ENCODE assay signal across 25 cellular contexts in the genomic region with DNA sequence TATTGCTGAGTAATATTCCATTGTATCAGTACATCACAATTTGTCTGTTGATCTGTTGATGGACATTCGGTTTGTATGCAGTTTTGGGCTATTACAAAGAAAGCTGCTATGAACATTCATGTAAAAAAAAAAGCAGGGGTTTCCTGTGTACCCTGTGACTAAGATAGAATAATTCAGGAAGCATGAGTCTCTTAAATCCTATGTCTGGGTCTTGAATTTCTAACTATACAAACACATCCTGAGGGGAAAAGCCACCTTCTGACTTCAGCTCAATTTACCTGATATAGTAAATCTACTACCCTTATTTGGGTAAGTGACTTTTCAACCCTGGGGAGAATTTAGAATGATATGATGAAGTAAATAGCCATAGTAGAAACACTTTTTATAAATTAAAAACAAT.
"Had no signal": no experiment of that assay in that cellular context is flagged by ENCODE, and none has a peak within 500 bp of the region (broad histone marks: within the 10 kb centered on the region; RNA-seq: fewer than 3 reads in every experiment).

No MANE protein-coding gene starts in this region.

- H3K4me1 ChIP-seq: neural progenitor cell, parathyroid adenoma, psoas muscle, right lobe of liver, sigmoid colon, suprapubic skin, testis, tibial artery, transverse colon, upper lobe of right lung, uterus had no signal

- FAIRE-seq: small intestine had no signal

- DNase-seq: natural killer cell; occipital lobe; ovary; posterior cingulate gyrus; psoas muscle; right cardiac atrium; right lobe of liver; sigmoid colon; small intestine; stimulated activated CD4-positive, alpha-beta T cell treated with anti-CD3 and anti-CD28 coated beads, Interleukin-1b, Interleukin-23, amount 100 ng/mL, for 48 hours; stimulated activated CD4-positive, alpha-beta T cell treated with anti-CD3 and anti-CD28 coated beads, Interleukin-4, amount 100 ng/mL, for 1 hour; stimulated activated CD4-positive, alpha-beta T cell treated with anti-CD3 and anti-CD28 coated beads, Interleukin-4, amount 100 ng/mL, for 4 hours; stimulated activated CD8-positive, alpha-beta memory T cell treated with anti-CD3 and anti-CD28 coated beads, Interleukin-4, amount 100 ng/mL, for 48 hours; stimulated activated naive CD4-positive, alpha-beta T cell; stimulated activated naive CD8-positive, alpha-beta T cell treated with anti-CD3 and anti-CD28 coated beads, Interleukin-15, amount 100 ng/mL, for 72 hours; stimulated activated naive CD8-positive, alpha-beta T cell treated with anti-CD3 and anti-CD28 coated beads, Interleukin-15, Interleukin-2, amounts not matched to agents 100 U/mL and 50 U/mL, for 24 hours; substantia nigra; testis; tibial artery; transverse colon; upper lobe of right lung; uterus had no signal

- H2AFZ ChIP-seq: neural progenitor cell, parathyroid adenoma had no signal

- H3K36me3 ChIP-seq: neural progenitor cell, ovary, right lobe of liver, sigmoid colon, suprapubic skin, tibial artery, transverse colon, upper lobe of right lung, uterus had no signal

- H3K9ac ChIP-seq: neural progenitor cell, parathyroid adenoma had no signal

- H3K4me2 ChIP-seq: neural progenitor cell had no signal

- H3K27ac ChIP-seq: neural progenitor cell, ovary, parathyroid adenoma, psoas muscle, right lobe of liver, sigmoid colon, suprapubic skin, testis, tibial artery, transverse colon, upper lobe of right lung, uterus had no signal

- H3K79me2 ChIP-seq: parathyroid adenoma had no signal

- H3K9me3 ChIP-seq: ovary, psoas muscle, right lobe of liver, sigmoid colon, suprapubic skin, testis, tibial artery, transverse colon, upper lobe of right lung, uterus had no signal

- H3K4me3 ChIP-seq: neural progenitor cell, ovary, psoas muscle, right lobe of liver, sigmoid colon, suprapubic skin, testis, tibial artery, transverse colon, upper lobe of right lung, uterus had no signal

- H3K27me3 ChIP-seq: neural progenitor cell, ovary, right lobe of liver, sigmoid colon, suprapubic skin, testis, tibial artery, transverse colon, upper lobe of right lung, uterus had no signal
